In the genomic region with DNA sequence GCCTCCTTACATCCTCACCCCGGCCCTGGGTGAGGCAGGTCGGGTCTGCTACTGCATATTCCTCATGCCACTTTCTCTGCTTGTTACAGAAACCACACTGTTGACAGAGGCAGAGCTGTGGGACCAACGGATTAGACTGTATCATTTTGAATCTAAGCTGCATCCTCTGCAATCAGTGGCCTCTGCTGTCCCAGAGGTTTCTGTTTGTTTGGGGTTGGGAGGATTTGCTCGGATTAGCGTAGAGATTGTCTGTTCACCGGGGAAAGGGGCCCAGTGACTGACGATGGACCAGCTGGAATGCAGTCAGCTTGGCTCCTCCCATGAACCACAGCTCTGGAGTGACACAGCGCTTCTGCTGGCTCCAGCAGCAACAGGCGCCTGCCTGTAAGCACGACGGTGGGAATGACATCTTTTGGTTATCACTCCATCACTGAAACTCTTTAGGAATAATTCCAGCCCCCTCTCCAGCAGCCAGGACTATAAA, we compare ENCODE assay signal across 9 cellular contexts. TPM values are rescaled to one million over a fixed set of nuclear protein-coding genes. Genes with fewer than 3 reads are reported as not detected.
A peak's percentile ranks its signal among the peaks of the same experiment; 100 is the strongest.
DNase-seq lines count a peak whose midpoint lies in the region; ATAC-seq, FAIRE-seq and TF ChIP-seq lines count a peak whose summit lies in the region.
"Had no signal": no experiment of that assay in that cellular context is flagged by ENCODE, and none has a peak within 500 bp of the region (broad histone marks: within the 10 kb centered on the region; RNA-seq: fewer than 3 reads in every experiment).

No MANE protein-coding gene starts in this region.

- dilution Hi-C loops in keratinocyte (cut with MboI; ENCODE audit: extremely low pct_ligation_motif_present, low sequenced_read_pairs): no loop called here

- no peaks in the 10 kb centered on the region for H4K20me1 ChIP-seq in keratinocyte (ENCODE audit: control insufficient read depth, extremely low read depth, insufficient read depth, low read length)

- TF ChIP-seq CTCF in keratinocyte (optimal IDR thresholded peaks at IDR 0.05 in 1 of 3, IDR thresholded peaks at IDR 0.05 in 1 of 3, conservative IDR thresholded peaks at IDR 0.05 in 1 of 3; ENCODE audit: extremely low read depth in 1 of 3, insufficient read depth in 2 of 3, low read length in 3 of 3): peak in 1 of 3 experiments; percentile 35
- no peak for TF ChIP-seq CTCF in thoracic aorta (IDR thresholded peaks at IDR 0.05)

- H3K27me3 ChIP-seq in keratinocyte (ENCODE audit: control insufficient read depth, extremely low read depth, insufficient read depth, low read length) (no peaks in the 10 kb centered on the region), thoracic aorta (replicated peaks; ENCODE audit: insufficient read depth) (no peaks in the 10 kb centered on the region)

- H3K4me3 ChIP-seq in keratinocyte (ENCODE audit: control insufficient read depth in 2 of 3, extremely low read depth in 1 of 3, insufficient read depth in 2 of 3, low read depth in 1 of 3, low read length in 3 of 3) (no peak overlapping the region), thoracic aorta (peak overlapping the region; percentile 27)

- peak; percentile 70 for DNase-seq in DMS 273 (lab: John Stamatoyannopoulos, UW; ENCODE audit: unreplicated experiment)
- DNase-seq in DMS 273 treated with DMSO at 0.1 percent for 48 hours (lab: John Stamatoyannopoulos, UW): no peak
- peak; percentile 85 for DNase-seq in astrocyte of the hippocampus (ENCODE audit: low read depth, low spot score)
- DNase-seq in keratinocyte (ENCODE audit: low read depth, low spot score): no peak
- DNase-seq in thoracic aorta (ENCODE audit: low spot score): no peak
- no peak for DNase-seq in NOMO-1 treated with dmso at 0.1 percent for 144 hours (lab: John Stamatoyannopoulos, UW; ENCODE audit: unreplicated experiment)
- DNase-seq in middle frontal gyrus (ENCODE audit: extremely low spot score, low spot score): no peak

- no peak for ATAC-seq in thoracic aorta (ENCODE audit: insufficient number of reproducible peaks, low FRiP score, low read depth)
- no peak for ATAC-seq in HG02885 (IDR thresholded peaks at IDR 0.05; ENCODE audit: poor library complexity, unreplicated experiment)

- no peaks in the 10 kb centered on the region for H3K79me2 ChIP-seq in keratinocyte (ENCODE audit: control insufficient read depth, insufficient read depth, low read length)

- no peaks in the 10 kb centered on the region for H3K9me3 ChIP-seq in keratinocyte (ENCODE audit: control insufficient read depth, low read depth, low read length)
- no peaks in the 10 kb centered on the region for H3K9me3 ChIP-seq in thoracic aorta

- no peak overlapping the region for H3K9ac ChIP-seq in keratinocyte (ENCODE audit: control insufficient read depth, extremely low read depth, insufficient read depth, low read length)

- no peaks in the 10 kb centered on the region for H3K9me1 ChIP-seq in keratinocyte (ENCODE audit: control insufficient read depth, extremely low read depth, insufficient read depth, low read length)

- no peaks in the 10 kb centered on the region for H3K36me3 ChIP-seq in keratinocyte (ENCODE audit: control insufficient read depth in 2 of 2, extremely low read depth in 1 of 2, insufficient read depth in 2 of 2, low read length in 2 of 2)
- H3K36me3 ChIP-seq in thoracic aorta: no peaks in the 10 kb centered on the region

- H2AFZ ChIP-seq in keratinocyte (ENCODE audit: control insufficient read depth, low read length): peak overlapping the region; percentile 41

- peak; percentile 92 for FAIRE-seq in keratinocyte (lab: Jason Lieb, UNC)

- H3K27ac ChIP-seq in keratinocyte (ENCODE audit: control insufficient read depth, insufficient read depth, low read length): no peak overlapping the region
- peak overlapping the region; percentile 88 to 92 for H3K27ac ChIP-seq in thoracic aorta
- H3K27ac ChIP-seq: 22Rv1 had no signal

- H3K4me1 ChIP-seq in keratinocyte (ENCODE audit: control insufficient read depth, extremely low read depth, insufficient read depth, low read length) (peaks cover 23% of the 10 kb centered on the region), thoracic aorta (ENCODE audit: control insufficient read depth in 1 of 2, low read depth in 2 of 2) (peaks cover 26 to 57% of the 10 kb centered on the region in 2 donors)

- H3K4me2 ChIP-seq in keratinocyte (ENCODE audit: control insufficient read depth, extremely low read depth, insufficient read depth, low read depth, low read length): peak overlapping the region; percentile 31

RNA-seq across cellular contexts. Expression of gene ADRA1B, which starts 37.3 kb away (rescaled TPM):
- polyA plus RNA-seq in keratinocyte: 0.18 to 0.77 TPM (median 0.23 TPM) in 3 replicates
- polyA plus RNA-seq in keratinocyte (2011; ENCODE audit: low read depth): not detected
- 0.16 and 0.21 TPM in 2 replicates for polyA plus RNA-seq in keratinocyte (2011; cell fraction: cytosol; rRNA removed)
- 0.35 and 0.36 TPM in 2 replicates for polyA plus RNA-seq in keratinocyte (2011; cell fraction: nucleus; rRNA removed)
- polyA plus RNA-seq in keratinocyte (2012; ENCODE audit: low replicate concordance): 0.95 TPM in 1 of 2 replicates, not detected in the other
- 0.30 to 2.1 TPM (median 0.42 TPM) in 3 replicates for polyA minus RNA-seq in keratinocyte
- not detected for polyA minus RNA-seq in keratinocyte (2011; cell fraction: cytosol; rRNA and poly(A)+ RNA removed)
- 0.31 and 0.42 TPM in 2 replicates for polyA minus RNA-seq in keratinocyte (2011; cell fraction: nucleus; rRNA and poly(A)+ RNA removed)
- total RNA-seq in thoracic aorta: 10 to 100 TPM; 14.8 to 53.3 TPM

Comparison
In these comparisons a context has a peak if more than half of its experiments do, and no peak if none do; other contexts are left out.
1. DNase-seq: peak in DMS 273 (single experiment) and astrocyte of the hippocampus (single experiment); none in DMS 273 treated with DMSO at 0.1 percent for 48 hours (single experiment), keratinocyte (single experiment), thoracic aorta (single experiment), NOMO-1 treated with dmso at 0.1 percent for 144 hours (single experiment) and middle frontal gyrus (single experiment).